9 cellular contexts compared by ENCODE assay signal in genomic region chrX:64427787-64428186, GRCh38. TPM values are rescaled to one million over a fixed set of nuclear protein-coding genes. Genes with fewer than 3 reads are reported as not detected.
DNase-seq lines count a peak whose midpoint lies in the region; ATAC-seq and TF ChIP-seq lines count a peak whose summit lies in the region.
"Had no signal": no experiment of that assay in that cellular context is flagged by ENCODE, and none has a peak within 500 bp of the region (broad histone marks: within the 10 kb centered on the region; RNA-seq: fewer than 3 reads in every experiment).

No MANE protein-coding gene starts in this region.

- no peak overlapping the region for H3K27ac ChIP-seq in endodermal cell (ENCODE audit: low read depth, low read length)

- H3K9me3 Mint-ChIP-seq in endodermal cell = peaks cover 46% of the 10 kb centered on the region

- peaks cover 2% of the 10 kb centered on the region for H3K4me1 Mint-ChIP-seq in endodermal cell

- H3K27me3 ChIP-seq in endodermal cell (ENCODE audit: control insufficient read depth, insufficient read depth, low read length, poor library complexity, severe bottlenecking) = no peaks in the 10 kb centered on the region

- no peaks in the 10 kb centered on the region for H3K27me3 Mint-ChIP-seq in endodermal cell (ENCODE audit: insufficient read depth)

- no peaks in the 10 kb centered on the region for H3K9me3 ChIP-seq in endodermal cell (ENCODE audit: control insufficient read depth, low read length)

- H3K27ac Mint-ChIP-seq in endodermal cell = peak overlapping the region; percentile 66

- ATAC-seq in GM18909 (IDR thresholded peaks at IDR 0.05; ENCODE audit: poor library complexity, unreplicated experiment) (peak; percentile 94), GM21529 (IDR thresholded peaks at IDR 0.05; ENCODE audit: unreplicated experiment) (peak; percentile 93), HG03108 (IDR thresholded peaks at IDR 0.05; ENCODE audit: unreplicated experiment) (peak; percentile 78)

- H3K36me3 Mint-ChIP-seq in endodermal cell (ENCODE audit: low read depth) = no peaks in the 10 kb centered on the region

- no peak overlapping the region for H3K4me3 ChIP-seq in endodermal cell (ENCODE audit: low read length)

- no peaks in the 10 kb centered on the region for H3K4me1 ChIP-seq in endodermal cell (ENCODE audit: control insufficient read depth, insufficient read depth, low read length)

- H3K4me3 Mint-ChIP-seq in endodermal cell = no peak overlapping the region

- H3K36me3 ChIP-seq in endodermal cell (ENCODE audit: control insufficient read depth, insufficient read depth, low read length) = no peaks in the 10 kb centered on the region

- no peak for TF ChIP-seq CTCF in endodermal cell (conservative IDR thresholded peaks at IDR 0.05)

- DNase-seq in endodermal cell = no peak
- no peak for DNase-seq in kidney glomerular epithelial cell (lab: John Stamatoyannopoulos, UW)
- no peak for DNase-seq in NCI-H2029 treated with DMSO at 0.1 percent for 48 hours (lab: John Stamatoyannopoulos, UW)
- DNase-seq in DMS 273 treated with DMSO at 0.1 percent for 48 hours (lab: John Stamatoyannopoulos, UW) = no peak
- DNase-seq: DMS79, NCI-H69 had no signal

- 70% methylated on average over 1 of the region's 2 CpGs; no CpG with 5 or more reads in 1 of the 2 experiments for WGBS in endodermal cell (ENCODE audit: insufficient coverage in 1 of 2, insufficient read length in 1 of 2), 2 experiments

- H3K9ac ChIP-seq in endodermal cell (ENCODE audit: extremely low read depth, low read length, poor library complexity, severe bottlenecking) = no peak overlapping the region

RNA-seq across cellular contexts. Expression of gene MTMR8, which starts 32.5 kb away (rescaled TPM):
- total RNA-seq in endodermal cell = 1 to 10 TPM; 4.0 to 4.3 TPM
- 2.2 TPM for polyA plus RNA-seq in endodermal cell (2013, experiment 1 of 2)
- polyA plus RNA-seq in endodermal cell (2013, experiment 2 of 2) = 2.4 TPM
